In the genomic region with DNA sequence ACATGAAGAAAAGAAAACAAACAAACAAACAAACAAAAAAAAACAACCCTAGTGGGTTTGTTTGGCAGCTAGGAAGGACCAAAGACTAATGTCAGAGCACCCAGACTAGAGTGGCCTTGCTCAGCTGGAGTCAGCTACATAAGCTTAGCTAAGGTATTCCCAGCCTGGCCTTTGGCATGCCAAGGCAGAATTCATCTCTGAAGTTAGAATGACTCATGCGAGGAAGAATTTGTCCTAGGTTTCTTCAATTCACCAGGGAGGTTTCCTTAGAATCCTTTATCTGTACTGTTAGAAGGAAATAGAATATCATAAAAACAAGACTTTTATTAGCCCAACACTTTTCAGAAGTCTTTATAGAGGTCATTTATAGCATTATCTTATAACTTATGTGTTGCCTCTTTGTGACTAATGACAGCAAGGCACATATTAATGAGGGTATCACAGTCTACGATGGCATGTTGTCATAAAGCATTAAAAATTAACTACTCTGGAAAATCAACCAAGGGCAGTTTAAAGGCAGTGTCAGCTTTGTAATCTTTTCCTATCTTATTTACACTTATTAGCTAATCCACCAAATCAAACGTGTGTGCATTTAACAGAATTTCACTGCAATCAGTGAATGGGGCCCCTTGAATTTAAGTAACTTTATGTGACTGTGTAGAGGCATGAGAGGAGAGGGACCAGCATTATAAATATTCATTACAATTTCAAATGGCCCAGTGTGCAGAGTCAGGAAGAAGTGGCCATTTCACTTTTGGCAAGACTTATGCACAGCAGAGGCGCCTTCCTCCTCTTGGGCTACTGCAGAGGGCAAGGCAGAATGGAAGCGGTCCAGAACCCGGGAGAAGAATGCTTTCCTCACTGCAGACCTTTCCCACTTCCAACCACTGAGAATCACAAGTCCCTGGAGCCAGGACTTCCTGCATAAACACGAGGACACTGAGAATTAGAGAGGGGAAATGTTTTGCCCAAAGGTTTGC, we compare ENCODE assay signal across 7 cellular contexts. TPM values are rescaled to one million over a fixed set of nuclear protein-coding genes. Genes with fewer than 3 reads are reported as not detected.
A peak's percentile ranks its signal among the peaks of the same experiment; 100 is the strongest.
DNase-seq lines count a peak whose midpoint lies in the region; TF ChIP-seq lines count a peak whose summit lies in the region.

No MANE protein-coding gene starts in this region.

- H3K4me3 ChIP-seq in transverse colon (no peak overlapping the region), thyroid gland (replicated peaks in 1 of 3) (no peak overlapping the region)

- WGBS in transverse colon (ENCODE audit: low coverage in 1 of 2), 2 donors, result 38 to 57% methylated on average over 3 to 7 of the region's 7 CpGs
- WGBS in thyroid gland, 2 donors, result 49 to 60% methylated on average over 7 of the region's 7 CpGs

- H3K4me1 ChIP-seq in transverse colon, result peaks cover 0 to 43% (median 6%) of the 10 kb centered on the region in 4 donors
- H3K4me1 ChIP-seq in thyroid gland, result no peaks in the 10 kb centered on the region

- TF ChIP-seq POLR2A in transverse colon (IDR thresholded peaks at IDR 0.05) (no peak), thyroid gland (IDR thresholded peaks at IDR 0.05) (no peak)

- H3K27me3 Mint-ChIP-seq in activated T-helper 1 cell treated with anti-CD3 and anti-CD28 coated beads, Interleukin-12 subunit alpha, Interleukin-12 subunit beta, Interleukin-2, Interleukin-4 antibody, amounts not matched to agents 30 ng/mL and 10 ng/mL and 1 ng/mL, durations not matched to agents 14 hours and 24 hours and 36 hours (ENCODE audit: insufficient read depth), result peaks cover 37% of the 10 kb centered on the region

- no peaks in the 10 kb centered on the region for H3K4me1 Mint-ChIP-seq in activated T-helper 1 cell treated with anti-CD3 and anti-CD28 coated beads, Interleukin-12 subunit alpha, Interleukin-12 subunit beta, Interleukin-2, Interleukin-4 antibody, amounts not matched to agents 30 ng/mL and 10 ng/mL and 1 ng/mL, durations not matched to agents 14 hours and 24 hours and 36 hours (ENCODE audit: low read depth)

- no peak overlapping the region for H3K27ac Mint-ChIP-seq in activated T-helper 1 cell treated with anti-CD3 and anti-CD28 coated beads, Interleukin-12 subunit alpha, Interleukin-12 subunit beta, Interleukin-2, Interleukin-4 antibody, amounts not matched to agents 30 ng/mL and 10 ng/mL and 1 ng/mL, durations not matched to agents 14 hours and 24 hours and 36 hours

- no peaks in the 10 kb centered on the region for H3K27me3 ChIP-seq in transverse colon
- H3K27me3 ChIP-seq in thyroid gland, result no peaks in the 10 kb centered on the region

- TF ChIP-seq EP300 in transverse colon (IDR thresholded peaks at IDR 0.05; ENCODE audit: low read depth), result no peak

- intact Hi-C loops in transverse colon (cut with DNase I; ENCODE audit: low total_unique reads), result no loop called here
- intact Hi-C loops in activated T-helper 1 cell treated with anti-CD3 and anti-CD28 coated beads, Interleukin-12 subunit alpha, Interleukin-12 subunit beta, Interleukin-2, Interleukin-4 antibody, amounts not matched to agents 30 ng/mL and 10 ng/mL and 1 ng/mL, durations not matched to agents 14 hours and 24 hours and 36 hours (cut with micrococcal nuclease), result loop anchor here (2.0 kb wide), 1 partner anchor 415 kb away; no protein-coding TSS in a partner anchor
- intact Hi-C loops in thyroid gland (cut with DNase I), result loop anchor here (10.0 kb wide), 1 partner anchor 105 kb away; no protein-coding TSS in a partner anchor

- H3K9me3 ChIP-seq in transverse colon (no peaks in the 10 kb centered on the region), thyroid gland (no peaks in the 10 kb centered on the region)

- H3K27ac ChIP-seq in transverse colon (no peak overlapping the region), thyroid gland (no peak overlapping the region)

- no peak overlapping the region for H3K4me3 Mint-ChIP-seq in activated T-helper 1 cell treated with anti-CD3 and anti-CD28 coated beads, Interleukin-12 subunit alpha, Interleukin-12 subunit beta, Interleukin-2, Interleukin-4 antibody, amounts not matched to agents 30 ng/mL and 10 ng/mL and 1 ng/mL, durations not matched to agents 14 hours and 24 hours and 36 hours

- no peaks in the 10 kb centered on the region for H3K36me3 Mint-ChIP-seq in activated T-helper 1 cell treated with anti-CD3 and anti-CD28 coated beads, Interleukin-12 subunit alpha, Interleukin-12 subunit beta, Interleukin-2, Interleukin-4 antibody, amounts not matched to agents 30 ng/mL and 10 ng/mL and 1 ng/mL, durations not matched to agents 14 hours and 24 hours and 36 hours (ENCODE audit: low read depth)

- no peak for TF ChIP-seq CTCF in transverse colon (IDR thresholded peaks at IDR 0.05)
- TF ChIP-seq CTCF in thyroid gland (IDR thresholded peaks at IDR 0.05), result no peak

- DNase-seq in HPDE6-E6E7 (ENCODE audit: extremely low spot score), result peak; percentile 87
- peak; percentile 60 for DNase-seq in amniotic stem cell (lab: John Stamatoyannopoulos, UW)
- peak; percentile 25 for DNase-seq in iPS DF 19.7 (ENCODE audit: low read depth, low spot score)
- DNase-seq in transverse colon, result peak; percentile 21
- no peak for DNase-seq in activated T-helper 1 cell treated with anti-CD3 and anti-CD28 coated beads, Interleukin-12 subunit alpha, Interleukin-12 subunit beta, Interleukin-2, Interleukin-4 antibody, amounts not matched to agents 30 ng/mL and 10 ng/mL and 1 ng/mL, durations not matched to agents 14 hours and 24 hours and 36 hours (ENCODE audit: low spot score)
- DNase-seq in stimulated activated CD4-positive, alpha-beta T cell treated with anti-CD3 and anti-CD28 coated beads, Interleukin-15, amount 100 ng/mL, for 24 hours, result no peak
- no peak for DNase-seq in thyroid gland

- in situ Hi-C loops in transverse colon (cut with MboI; ENCODE audit: low pct_ligation_motif_present in 1 of 4, low pct_unique_long_range_greater_than_20kb in 1 of 4, low sequenced_read_pairs in 3 of 4), result loop anchor here (5.0 to 25.0 kb wide), 4 partner anchors 92 to 105 kb away; no protein-coding TSS in a partner anchor

- H3K36me3 ChIP-seq in transverse colon (no peaks in the 10 kb centered on the region), thyroid gland (no peaks in the 10 kb centered on the region)

- H3K9me3 Mint-ChIP-seq in activated T-helper 1 cell treated with anti-CD3 and anti-CD28 coated beads, Interleukin-12 subunit alpha, Interleukin-12 subunit beta, Interleukin-2, Interleukin-4 antibody, amounts not matched to agents 30 ng/mL and 10 ng/mL and 1 ng/mL, durations not matched to agents 14 hours and 24 hours and 36 hours, result no peaks in the 10 kb centered on the region

RNA-seq across cellular contexts. Expression of a gene that starts 36.3 kb away (rescaled TPM):
- total RNA-seq in transverse colon, result 100 to 1,000 TPM in 2 of 4 donors, 10 to 100 TPM in 2; 25.5 to 145 (median 83.2) TPM
- total RNA-seq in activated T-helper 1 cell treated with anti-CD3 and anti-CD28 coated beads, Interleukin-12 subunit alpha, Interleukin-12 subunit beta, Interleukin-2, Interleukin-4 antibody, amounts not matched to agents 30 ng/mL and 10 ng/mL and 1 ng/mL, durations not matched to agents 14 hours and 24 hours and 36 hours, result not detected in 2 replicates
- not detected for total RNA-seq in thyroid gland

Comparison
In these comparisons a context has a peak if more than half of its experiments do, and no peak if none do; other contexts are left out.
1. DNase-seq: peak in HPDE6-E6E7 (single experiment), amniotic stem cell (single experiment), iPS DF 19.7 (single experiment) and transverse colon (single experiment); none in activated T-helper 1 cell treated with anti-CD3 and anti-CD28 coated beads, Interleukin-12 subunit alpha, Interleukin-12 subunit beta, Interleukin-2, Interleukin-4 antibody, amounts not matched to agents 30 ng/mL and 10 ng/mL and 1 ng/mL, durations not matched to agents 14 hours and 24 hours and 36 hours (single experiment), stimulated activated CD4-positive, alpha-beta T cell treated with anti-CD3 and anti-CD28 coated beads, Interleukin-15, amount 100 ng/mL, for 24 hours (single experiment) and thyroid gland (0 of 2).
2. RNA of a gene that starts 36.3 kb away (total RNA-seq): 25.5 to 145 TPM in transverse colon; not detected in activated T-helper 1 cell treated with anti-CD3 and anti-CD28 coated beads, Interleukin-12 subunit alpha, Interleukin-12 subunit beta, Interleukin-2, Interleukin-4 antibody, amounts not matched to agents 30 ng/mL and 10 ng/mL and 1 ng/mL, durations not matched to agents 14 hours and 24 hours and 36 hours and not detected in thyroid gland; every median in the first group is over 10 times any median in the second.